In genomic region chr6:149107520-149107919, GRCh38 we compare ENCODE assay signal across 24 cellular contexts.
DNase-seq lines count a peak whose midpoint lies in the region; ATAC-seq, FAIRE-seq and TF ChIP-seq lines count a peak whose summit lies in the region.
"Had no signal": no experiment of that assay in that cellular context is flagged by ENCODE, and none has a peak within 500 bp of the region (broad histone marks: within the 10 kb centered on the region; RNA-seq: fewer than 3 reads in every experiment).

No MANE protein-coding gene starts in this region.

- TF ChIP-seq CTCF in HepG2 (CRISPR knock-in tag; IDR thresholded peaks at IDR 0.05) (no peak), right lobe of liver (IDR thresholded peaks at IDR 0.05) (no peak), nephron (IDR thresholded peaks at IDR 0.05; ENCODE audit: unreplicated experiment in 3 of 3) (no peak)

- peaks cover 4% of the 10 kb centered on the region for H3K27me3 Mint-ChIP-seq in nephron (ENCODE audit: low read depth)
- H3K27me3 Mint-ChIP-seq: B cell had no signal

- no peak overlapping the region for H2AFZ ChIP-seq in HepG2 (ENCODE audit: low read length)

- FAIRE-seq in HepG2 (lab: Jason Lieb, UNC) = no peak
- FAIRE-seq: GM18507, RCC 7860 had no signal

- no TSS peak for BruUV-seq in HepG2 (replicated peaks; lab: Mats Ljungman, UMichigan)

- intact Hi-C loops in HepG2 (cut with micrococcal nuclease; ENCODE audit: unreplicated experiment) = no loop called here
- intact Hi-C loops in right lobe of liver (cut with DNase I) = no loop called here
- intact Hi-C loops in sciatic nerve (cut with DNase I) = no loop called here

- no peak overlapping the region for H3K4me3 Mint-ChIP-seq in nephron
- H3K4me3 Mint-ChIP-seq: B cell; CD8-positive, alpha-beta T cell had no signal

- H3K36me3 Mint-ChIP-seq in nephron (ENCODE audit: low read depth) = no peaks in the 10 kb centered on the region
- H3K36me3 Mint-ChIP-seq: CD8-positive, alpha-beta T cell had no signal

- H3K9me3 Mint-ChIP-seq in nephron = peaks cover 1% of the 10 kb centered on the region
- H3K9me3 Mint-ChIP-seq: CD8-positive, alpha-beta T cell had no signal

- 41% methylated on average over 5 of the region's 5 CpGs for whole genome bisulfite sequencing in HepG2 (ENCODE audit: low lambda C conversion rate)
- WGBS in right lobe of liver (ENCODE audit: insufficient coverage, low coverage, low lambda C conversion rate, missing lambda C conversion rate) = 88% methylated on average over 4 of the region's 5 CpGs

- H3K27me3 ChIP-seq in HepG2 (ENCODE audit: control insufficient read depth in 1 of 2, insufficient read depth in 2 of 2, low read length in 2 of 2) = peaks cover 0 to 4% of the 10 kb centered on the region in 2 experiments; a peak in 2 of 5 replicates
- H3K27me3 ChIP-seq in right lobe of liver = no peaks in the 10 kb centered on the region
- H3K27me3 ChIP-seq: SJCRH30 had no signal

- peak overlapping the region in 2 of 3 experiments; percentile 43 to 87 for H3K27ac Mint-ChIP-seq in nephron
- H3K27ac Mint-ChIP-seq: B cell; CD8-positive, alpha-beta T cell had no signal

- TF ChIP-seq POLR2A in HepG2 (IDR thresholded peaks at IDR 0.05; ENCODE audit: insufficient read depth in 1 of 2, low read depth in 2 of 2, low read length in 2 of 2) = no peak
- TF ChIP-seq POLR2A in right lobe of liver (IDR thresholded peaks at IDR 0.05) = no peak

- no peaks in the 10 kb centered on the region for H4K20me1 ChIP-seq in HepG2 (ENCODE audit: insufficient read depth, low read length)

- H3K27ac ChIP-seq in HepG2 (ENCODE audit: extremely low read length, insufficient read depth, low read length) (no peak overlapping the region), right lobe of liver (no peak overlapping the region)
- H3K27ac ChIP-seq: 22Rv1, C4-2B, SJCRH30 had no signal

- no peak overlapping the region for H3K4me3 ChIP-seq in HepG2 (replicated peaks in 1 of 3; ENCODE audit: insufficient read depth in 1 of 3, low read depth in 2 of 3, low read length in 3 of 3)
- H3K4me3 ChIP-seq in right lobe of liver = no peak overlapping the region
- H3K4me3 ChIP-seq: SJCRH30 had no signal

- DNase-seq in DMS 273 (lab: John Stamatoyannopoulos, UW; ENCODE audit: unreplicated experiment) = peak; percentile 45
- DNase-seq in DMS 273 treated with DMSO at 0.1 percent for 48 hours (lab: John Stamatoyannopoulos, UW) = no peak
- no peak for DNase-seq in HepG2 (ENCODE audit: low spot score)
- DNase-seq in right lobe of liver = no peak
- DNase-seq in sciatic nerve (ENCODE audit: low spot score) = no peak
- DNase-seq in activated CD4-positive, CD25-positive, alpha-beta regulatory T cell (lab: John Stamatoyannopoulos, UW) = no peak
- no peak for DNase-seq in NCI-H2171 (lab: John Stamatoyannopoulos, UW)
- DNase-seq: CD8-positive, alpha-beta T cell; DMS153; H7; KBM-7; NCI-H1105; NCI-H1436 treated with DMSO at 0.1 percent for 48 hours; NCI-H2029; NCI-H2227 treated with DMSO at 0.1 percent for 48 hours; NCI-H526 treated with DMSO at 0.1 percent for 48 hours; SJCRH30 had no signal

- H3K4me1 Mint-ChIP-seq in nephron = peaks cover 13% of the 10 kb centered on the region

- no peaks in the 10 kb centered on the region for H3K36me3 ChIP-seq in HepG2 (replicated peaks in 1 of 2; ENCODE audit: control insufficient read depth in 1 of 2, insufficient read depth in 2 of 2, low read length in 2 of 2)
- H3K36me3 ChIP-seq in right lobe of liver = no peaks in the 10 kb centered on the region
- H3K36me3 ChIP-seq: SJCRH30 had no signal

- TF ChIP-seq EP300 in HepG2 (IDR thresholded peaks at IDR 0.05; ENCODE audit: low read depth in 2 of 2, low read length in 2 of 2) (no peak), HepG2 (CRISPR knock-in tag; IDR thresholded peaks at IDR 0.05; ENCODE audit: borderline replicate concordance) (no peak)

- CTCF ChIA-PET in HepG2 (lab: Yijun Ruan, JAX; ENCODE audit: low intra/inter-chr PET ratio, low total read pairs) = no interaction called here

- H3K9ac ChIP-seq in HepG2 (ENCODE audit: insufficient read depth, low read depth, low read length) = no peak overlapping the region

- H3K4me2 ChIP-seq in HepG2 (ENCODE audit: low read depth, low read length) = no peak overlapping the region

- no peaks in the 10 kb centered on the region for H3K79me2 ChIP-seq in HepG2 (ENCODE audit: insufficient read depth, low read length)

- no peak for TF ChIP-seq RAD21 in HepG2 (CRISPR knock-in tag; IDR thresholded peaks at IDR 0.05)

- in situ Hi-C loops in HepG2 (cut with HindIII; ENCODE audit: extremely low pct_ligation_motif_present, low pct_unique_long_range_greater_than_20kb) = no loop called here

- H3K9me3 ChIP-seq in HepG2 (ENCODE audit: low read length) = no peaks in the 10 kb centered on the region
- no peaks in the 10 kb centered on the region for H3K9me3 ChIP-seq in right lobe of liver
- H3K9me3 ChIP-seq: SJCRH30 had no signal

- POLR2A ChIA-PET in HepG2 (lab: Yijun Ruan, JAX) = no interaction called here

- 0 out of 3 replicates have a peak, but pooled peaks have one; percentile 31 for ATAC-seq in HepG2
- ATAC-seq in right lobe of liver = no peak
- ATAC-seq in sciatic nerve = peak; percentile 22
- ATAC-seq: CD8-positive, alpha-beta T cell; SK-N-SH treated with all-trans-retinoic acid at 6 μM for 48 hours had no signal

- H3K4me1 ChIP-seq in HepG2 (ENCODE audit: insufficient read depth, low read length) (no peaks in the 10 kb centered on the region), right lobe of liver (no peaks in the 10 kb centered on the region)
- H3K4me1 ChIP-seq: SJCRH30 had no signal

TF ChIP-seq in HepG2, 621 proteins besides CTCF, POLR2A, EP300 and RAD21:
- TF ChIP-seq ZNF451 (CRISPR knock-in tag; IDR thresholded peaks at IDR 0.05) (no peak), IKZF4 (CRISPR knock-in tag; IDR thresholded peaks at IDR 0.05; ENCODE audit: borderline replicate concordance, low read depth, not compliant biosample characterization) (no peak), TFDP2 (CRISPR knock-in tag; IDR thresholded peaks at IDR 0.05) (no peak), XBP1 (CRISPR knock-in tag; IDR thresholded peaks at IDR 0.05) (no peak), ZNF34 (CRISPR knock-in tag; IDR thresholded peaks at IDR 0.05; ENCODE audit: borderline replicate concordance) (no peak), SNRNP70 (IDR thresholded peaks at IDR 0.05; ENCODE audit: low read depth, low read length) (no peak), IRF2 (CRISPR knock-in tag; IDR thresholded peaks at IDR 0.05) (no peak), MIER3 (CRISPR knock-in tag; IDR thresholded peaks at IDR 0.05; ENCODE audit: borderline replicate concordance) (no peak), MAZ (IDR thresholded peaks at IDR 0.05; ENCODE audit: borderline replicate concordance, low read depth, low read length) (no peak), MAZ (CRISPR knock-in tag; IDR thresholded peaks at IDR 0.05; ENCODE audit: low read depth) (no peak), CCAR2 (optimal IDR thresholded peaks at IDR 0.05; ENCODE audit: low read depth, low read length) (no peak), ZNF431 (CRISPR knock-in tag; IDR thresholded peaks at IDR 0.05; ENCODE audit: borderline replicate concordance, low read depth) (no peak), ZNF503 (CRISPR knock-in tag; IDR thresholded peaks at IDR 0.05) (no peak), ZC3H13 (CRISPR knock-in tag; IDR thresholded peaks at IDR 0.05) (no peak), PAX8 (CRISPR knock-in tag; IDR thresholded peaks at IDR 0.05; ENCODE audit: borderline replicate concordance) (no peak), TBX3 (IDR thresholded peaks at IDR 0.05; ENCODE audit: borderline replicate concordance) (no peak), MXD1 (CRISPR knock-in tag; IDR thresholded peaks at IDR 0.05) (no peak), ZNF781 (CRISPR knock-in tag; IDR thresholded peaks at IDR 0.05; ENCODE audit: borderline replicate concordance, not compliant biosample characterization) (no peak), JARID2 (CRISPR knock-in tag; IDR thresholded peaks at IDR 0.05; ENCODE audit: insufficient replicate concordance) (no peak)

Comparison
In these comparisons a context has a peak if more than half of its experiments do, and no peak if none do; other contexts are left out.
1. ATAC-seq: peak in HepG2 (single experiment) and sciatic nerve (single experiment); none in right lobe of liver (0 of 4).